In the genomic region with DNA sequence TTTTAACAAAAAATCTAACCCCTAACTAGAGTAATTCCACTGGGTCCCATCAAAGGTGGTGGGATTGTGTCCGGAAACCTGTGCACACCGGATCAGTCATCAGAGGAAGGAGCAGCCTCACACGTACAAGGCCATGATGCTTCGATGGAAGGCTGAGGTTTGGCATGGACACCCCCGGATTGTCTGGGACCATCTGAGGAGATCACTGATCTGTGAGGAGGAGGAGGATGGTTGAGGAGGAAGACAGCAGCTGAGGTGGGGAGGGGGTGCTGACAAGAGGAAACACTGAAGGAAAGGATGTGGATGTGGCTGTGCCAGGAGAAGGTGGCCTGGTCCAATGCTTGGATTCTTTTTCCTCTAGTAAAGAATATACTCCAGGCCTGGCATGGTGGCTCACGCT, we compare ENCODE assay signal across 23 cellular contexts.
"Had no signal": no experiment of that assay in that cellular context is flagged by ENCODE, and none has a peak within 500 bp of the region (broad histone marks: within the 10 kb centered on the region; RNA-seq: fewer than 3 reads in every experiment).

No MANE protein-coding gene starts in this region.

- H3K4me1 ChIP-seq: gastrocnemius medialis, lower lobe of right lung had no signal

- H3K4me3 ChIP-seq: esophagus squamous epithelium, gastrocnemius medialis, heart right ventricle, lower lobe of right lung, mucosa of descending colon had no signal

- H3K36me3 ChIP-seq: gastrocnemius medialis, lower lobe of right lung had no signal

- DNase-seq: cortex of kidney; effector CD8-positive, alpha-beta T cell; effector memory CD8-positive, alpha-beta T cell; endodermal cell; erythroblast; esophagus squamous epithelium; foreskin fibroblast; foreskin melanocyte; gastrocnemius medialis; glutamatergic neuron; head of caudate nucleus; heart right ventricle; hippocampal formation; kidney; kidney glomerular epithelial cell; left colon; left ventricle myocardium superior; lower lobe of right lung; mesenchymal stem cell; mucosa of descending colon had no signal

- ATAC-seq: effector memory CD8-positive, alpha-beta T cell; esophagus mucosa; gastrocnemius medialis; heart right ventricle; left colon; left lobe of liver; left ventricle myocardium superior; lower lobe of right lung; mucosa of descending colon had no signal

- H3K27me3 ChIP-seq: esophagus squamous epithelium, gastrocnemius medialis, heart right ventricle had no signal

- H3K27ac ChIP-seq: epithelial cell of prostate, esophagus squamous epithelium, gastrocnemius medialis, heart right ventricle, lower lobe of right lung had no signal

- H3K9me3 ChIP-seq: esophagus squamous epithelium, gastrocnemius medialis, heart right ventricle, lower lobe of right lung, mucosa of descending colon had no signal
